Comparison of ENCODE assay signal across 9 cellular contexts in genomic region chr16:982152-983043, GRCh38. TPM values are rescaled to one million over a fixed set of nuclear protein-coding genes. Genes with fewer than 3 reads are reported as not detected.
A peak's percentile ranks its signal among the peaks of the same experiment; 100 is the strongest.
DNase-seq lines count a peak whose midpoint lies in the region; ATAC-seq and TF ChIP-seq lines count a peak whose summit lies in the region.
"Had no signal": no experiment of that assay in that cellular context is flagged by ENCODE, and none has a peak within 500 bp of the region (broad histone marks: within the 10 kb centered on the region; RNA-seq: fewer than 3 reads in every experiment).

No MANE protein-coding gene starts in this region.

- POLR2A ChIA-PET in activated CD4-positive, alpha-beta T cell treated with anti-CD3 and anti-CD28 coated beads for 36 hours (lab: Charles Lee): interaction anchor here (1.1 to 1.2 kb wide), 2 partner anchors 14 to 15 kb away, joined by 3 read pairs; no protein-coding TSS in a partner anchor

- CTCF ChIA-PET in activated CD4-positive, alpha-beta T cell treated with anti-CD3 and anti-CD28 coated beads for 36 hours (lab: Charles Lee): no interaction called here
- CTCF ChIA-PET in activated naive CD4-positive, alpha-beta T cell treated with anti-CD3 and anti-CD28 coated beads for 36 hours (lab: Charles Lee): interaction anchor here (1.3 kb wide), 1 partner anchor 13 kb away, joined by 3 read pairs; no protein-coding TSS in a partner anchor

- H3K4me1 Mint-ChIP-seq in activated CD4-positive, alpha-beta T cell treated with anti-CD3 and anti-CD28 coated beads for 36 hours: peaks cover 11% of the 10 kb centered on the region
- peaks cover 19% of the 10 kb centered on the region for H3K4me1 Mint-ChIP-seq in activated naive CD4-positive, alpha-beta T cell treated with anti-CD3 and anti-CD28 coated beads for 36 hours (ENCODE audit: low read depth)
- peaks cover 35% of the 10 kb centered on the region for H3K4me1 Mint-ChIP-seq in stimulated activated naive CD8-positive, alpha-beta T cell treated with anti-CD3 and anti-CD28 coated beads, Interleukin-15, amount 100 ng/mL, for 72 hours

- peak; percentile 49 for DNase-seq in activated CD4-positive, alpha-beta T cell treated with anti-CD3 and anti-CD28 coated beads for 36 hours
- no peak for DNase-seq in activated CD4-positive, alpha-beta T cell treated with anti-CD3 and anti-CD28 coated beads, Interleukin-2, amount 50 U/mL, for 48 hours
- no peak for DNase-seq in activated naive CD4-positive, alpha-beta T cell treated with anti-CD3 and anti-CD28 coated beads for 36 hours
- DNase-seq in left kidney (ENCODE audit: low read depth, low spot score) (peak; percentile 71), NCI-H187 (lab: John Stamatoyannopoulos, UW) (no peak), HuH-7 (ENCODE audit: low spot score) (no peak)
- DNase-seq in stimulated activated naive CD8-positive, alpha-beta T cell treated with anti-CD3 and anti-CD28 coated beads, Interleukin-15, amount 100 ng/mL, for 72 hours: no peak

- intact Hi-C loops in activated CD4-positive, alpha-beta T cell treated with anti-CD3 and anti-CD28 coated beads for 36 hours (cut with DNase I, micrococcal nuclease): no loop called here
- intact Hi-C loops in activated naive CD4-positive, alpha-beta T cell treated with anti-CD3 and anti-CD28 coated beads for 36 hours (cut with micrococcal nuclease): no loop called here

- peaks cover 4% of the 10 kb centered on the region for H3K27me3 Mint-ChIP-seq in activated CD4-positive, alpha-beta T cell treated with anti-CD3 and anti-CD28 coated beads for 36 hours
- peaks cover 3% of the 10 kb centered on the region for H3K27me3 Mint-ChIP-seq in activated naive CD4-positive, alpha-beta T cell treated with anti-CD3 and anti-CD28 coated beads for 36 hours (ENCODE audit: low read depth)
- peaks cover 27% of the 10 kb centered on the region for H3K27me3 Mint-ChIP-seq in stimulated activated naive CD8-positive, alpha-beta T cell treated with anti-CD3 and anti-CD28 coated beads, Interleukin-15, amount 100 ng/mL, for 72 hours

- H3K36me3 Mint-ChIP-seq in activated CD4-positive, alpha-beta T cell treated with anti-CD3 and anti-CD28 coated beads for 36 hours (ENCODE audit: low read depth): no peaks in the 10 kb centered on the region
- no peaks in the 10 kb centered on the region for H3K36me3 Mint-ChIP-seq in activated naive CD4-positive, alpha-beta T cell treated with anti-CD3 and anti-CD28 coated beads for 36 hours (ENCODE audit: low read depth)

- no peaks in the 10 kb centered on the region for H3K9me3 Mint-ChIP-seq in activated CD4-positive, alpha-beta T cell treated with anti-CD3 and anti-CD28 coated beads for 36 hours (ENCODE audit: low read depth)
- H3K9me3 Mint-ChIP-seq in activated naive CD4-positive, alpha-beta T cell treated with anti-CD3 and anti-CD28 coated beads for 36 hours: no peaks in the 10 kb centered on the region
- no peaks in the 10 kb centered on the region for H3K9me3 Mint-ChIP-seq in stimulated activated naive CD8-positive, alpha-beta T cell treated with anti-CD3 and anti-CD28 coated beads, Interleukin-15, amount 100 ng/mL, for 72 hours

- H3K27ac Mint-ChIP-seq in activated CD4-positive, alpha-beta T cell treated with anti-CD3 and anti-CD28 coated beads for 36 hours: no peak overlapping the region
- H3K27ac Mint-ChIP-seq in activated naive CD4-positive, alpha-beta T cell treated with anti-CD3 and anti-CD28 coated beads for 36 hours: no peak overlapping the region
- no peak overlapping the region for H3K27ac Mint-ChIP-seq in stimulated activated naive CD8-positive, alpha-beta T cell treated with anti-CD3 and anti-CD28 coated beads, Interleukin-15, amount 100 ng/mL, for 72 hours

- H3K4me3 Mint-ChIP-seq in activated CD4-positive, alpha-beta T cell treated with anti-CD3 and anti-CD28 coated beads for 36 hours: peak overlapping the region; percentile 26
- peak overlapping the region; percentile 30 for H3K4me3 Mint-ChIP-seq in activated naive CD4-positive, alpha-beta T cell treated with anti-CD3 and anti-CD28 coated beads for 36 hours
- H3K4me3 Mint-ChIP-seq in stimulated activated naive CD8-positive, alpha-beta T cell treated with anti-CD3 and anti-CD28 coated beads, Interleukin-15, amount 100 ng/mL, for 72 hours: peak overlapping the region; percentile 47 to 52

- TF ChIP-seq POLR2A in GM18505 (IDR thresholded peaks at IDR 0.05; ENCODE audit: borderline replicate concordance, extremely low read depth, insufficient read depth, insufficient read length): no peak

- ATAC-seq in activated CD4-positive, alpha-beta T cell treated with anti-CD3 and anti-CD28 coated beads for 36 hours: no peak
- no peak for ATAC-seq in stimulated activated naive CD8-positive, alpha-beta T cell treated with anti-CD3 and anti-CD28 coated beads, Interleukin-15, amount 100 ng/mL, for 72 hours
- no peak for ATAC-seq in GM18505 (IDR thresholded peaks at IDR 0.05; ENCODE audit: unreplicated experiment)

RNA-seq across cellular contexts. Expression of gene SOX8, which starts 0.8 kb away (rescaled TPM):
- 1 to 10 TPM; 1.4 to 1.6 TPM for total RNA-seq in activated CD4-positive, alpha-beta T cell treated with anti-CD3 and anti-CD28 coated beads for 36 hours
- 1 to 10 TPM in 1 of 2 experiments, under 1 TPM in 1; 0.74 to 1.0 TPM for total RNA-seq in activated naive CD4-positive, alpha-beta T cell treated with anti-CD3 and anti-CD28 coated beads for 36 hours
- total RNA-seq: fibroblast of lung had no signal

RNA-seq across cellular contexts. Expression of gene LMF1, which starts 11.6 kb away (rescaled TPM):
- 10 to 100 TPM in 1 of 2 experiments, 1 to 10 TPM in 1; 9.5 to 12.2 TPM for total RNA-seq in activated CD4-positive, alpha-beta T cell treated with anti-CD3 and anti-CD28 coated beads for 36 hours
- 10 to 100 TPM; 11.5 to 12.3 TPM for total RNA-seq in activated naive CD4-positive, alpha-beta T cell treated with anti-CD3 and anti-CD28 coated beads for 36 hours

Comparison
In these comparisons a context has a peak if more than half of its experiments do, and no peak if none do; other contexts are left out.
1. DNase-seq: peak in activated CD4-positive, alpha-beta T cell treated with anti-CD3 and anti-CD28 coated beads for 36 hours (single experiment) and left kidney (single experiment); none in activated CD4-positive, alpha-beta T cell treated with anti-CD3 and anti-CD28 coated beads, Interleukin-2, amount 50 U/mL, for 48 hours (0 of 2), activated naive CD4-positive, alpha-beta T cell treated with anti-CD3 and anti-CD28 coated beads for 36 hours (single experiment), stimulated activated naive CD8-positive, alpha-beta T cell treated with anti-CD3 and anti-CD28 coated beads, Interleukin-15, amount 100 ng/mL, for 72 hours (0 of 2), NCI-H187 (0 of 2) and HuH-7 (single experiment).
2. Peak in every context shown above with its lines, with median percentiles within 50 percentile points of each other: H3K4me3 Mint-ChIP-seq.